In the genomic region with DNA sequence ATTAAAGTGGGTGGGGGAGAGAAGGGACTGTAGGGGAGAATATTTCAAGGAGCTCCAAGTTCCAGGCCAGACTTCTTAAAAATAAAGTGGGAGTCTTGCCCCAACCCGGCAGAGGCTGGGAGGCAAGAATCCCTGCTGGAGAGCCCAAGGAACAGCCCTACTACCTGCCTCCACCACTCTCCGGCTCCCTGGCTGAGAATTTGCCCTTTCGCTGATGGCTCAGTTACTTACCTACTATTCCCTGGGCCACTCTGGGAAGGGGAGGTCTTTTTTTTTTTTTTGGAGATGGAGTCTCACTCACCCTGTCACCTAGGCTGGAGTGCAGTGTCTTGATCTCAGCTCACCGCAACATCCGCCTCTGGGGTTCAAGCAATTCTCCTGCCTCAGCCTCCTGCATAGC, we compare ENCODE assay signal across 17 cellular contexts. TPM values are rescaled to one million over a fixed set of nuclear protein-coding genes. Genes with fewer than 3 reads are reported as not detected.
DNase-seq lines count a peak whose midpoint lies in the region; ATAC-seq and TF ChIP-seq lines count a peak whose summit lies in the region.
"Had no signal": no experiment of that assay in that cellular context is flagged by ENCODE, and none has a peak within 500 bp of the region (broad histone marks: within the 10 kb centered on the region; RNA-seq: fewer than 3 reads in every experiment).

No MANE protein-coding gene starts in this region.

- H3K23ac ChIP-seq in mesendoderm (ENCODE audit: low read length), result no peak overlapping the region

- H3K79me1 ChIP-seq in mesendoderm (ENCODE audit: low read length), result no peaks in the 10 kb centered on the region

- no peak overlapping the region for H4K5ac ChIP-seq in mesendoderm (ENCODE audit: low read length)

- H3K27me3 ChIP-seq in right atrium auricular region (no peaks in the 10 kb centered on the region), mesendoderm (ENCODE audit: insufficient read depth, low read length, poor library complexity) (no peaks in the 10 kb centered on the region)

- H2BK15ac ChIP-seq in mesendoderm (replicated peaks; ENCODE audit: low read depth), result no peak overlapping the region

- ATAC-seq in Right ventricle myocardium superior (ENCODE audit: poor library complexity) (no peak), GM18511 (IDR thresholded peaks at IDR 0.05; ENCODE audit: unreplicated experiment) (no peak)
- ATAC-seq: PC-3 had no signal

- H3K9ac ChIP-seq in mesendoderm (ENCODE audit: low read length), result no peak overlapping the region

- no peaks in the 10 kb centered on the region for H3K79me2 ChIP-seq in mesendoderm (ENCODE audit: control insufficient read depth, insufficient read depth, low read length)

- H3K56ac ChIP-seq in mesendoderm (ENCODE audit: low read length), result peak overlapping the region; percentile 26

- H3K4me2 ChIP-seq in mesendoderm (ENCODE audit: low read length), result no peak overlapping the region

- peak; percentile 1 for DNase-seq in activated CD4-positive, alpha-beta T cell treated with anti-CD3 and anti-CD28 coated beads for 48 hours
- no peak for DNase-seq in activated CD4-positive, alpha-beta T cell treated with anti-CD3 and anti-CD28 coated beads, Interleukin-2, amount 50 U/mL, for 1 hour
- DNase-seq in right atrium auricular region (ENCODE audit: low spot score) (peak; percentile 55), Right ventricle myocardium superior (no peak), mesendoderm (no peak), GM19240 (ENCODE audit: insufficient read length, low spot score) (no peak)
- DNase-seq in effector CD4-positive, alpha-beta T cell, result no peak
- DNase-seq: DMS 273 treated with DMSO at 0.1 percent for 48 hours, NCI-H1417, NCI-H187, NCI-H2227 treated with DMSO at 0.1 percent for 48 hours, NCI-H524 had no signal

- no peak overlapping the region for H3K18ac ChIP-seq in mesendoderm (ENCODE audit: low read length)

- H4K8ac ChIP-seq in mesendoderm (ENCODE audit: low read depth, low read length), result no peak overlapping the region

- H3K4me1 ChIP-seq in right atrium auricular region, result peaks cover 0 to 39% of the 10 kb centered on the region in 2 donors
- peaks cover 7% of the 10 kb centered on the region for H3K4me1 ChIP-seq in mesendoderm (ENCODE audit: control insufficient read depth, low read depth, low read length)

- no peak overlapping the region for H3K4ac ChIP-seq in mesendoderm (ENCODE audit: low read depth, low read length)

- no peak overlapping the region for H2BK120ac ChIP-seq in mesendoderm (ENCODE audit: low read depth, low read length)

- no peak overlapping the region for H3K4me3 ChIP-seq in right atrium auricular region
- no peak overlapping the region for H3K4me3 ChIP-seq in mesendoderm (ENCODE audit: low read length)

- H2BK5ac ChIP-seq in mesendoderm (ENCODE audit: low read length), result no peak overlapping the region

- H3K36me3 ChIP-seq in right atrium auricular region (no peaks in the 10 kb centered on the region), mesendoderm (ENCODE audit: control insufficient read depth, insufficient read depth, low read length) (no peaks in the 10 kb centered on the region)

- TF ChIP-seq CTCF in right atrium auricular region (IDR thresholded peaks at IDR 0.05), result no peak

- H2AK5ac ChIP-seq in mesendoderm (ENCODE audit: low read length), result no peak overlapping the region

- H3K9me3 ChIP-seq in right atrium auricular region, result no peaks in the 10 kb centered on the region

- intact Hi-C loops in Right ventricle myocardium superior (cut with DNase I), result loop anchor here (10.0 kb wide), 1 partner anchor 143 kb away; the partner anchor contains the start of gene TMIE

- H3K27ac ChIP-seq in right atrium auricular region (no peak overlapping the region), mesendoderm (ENCODE audit: low read depth, low read length) (no peak overlapping the region)
- H3K27ac ChIP-seq: 22Rv1, C4-2B had no signal

- no CpG with 5 or more reads among the region's 5 CpGs for WGBS in mesendoderm (ENCODE audit: extremely low coverage, insufficient coverage, low lambda C conversion rate)

RNA-seq across cellular contexts. Expression of gene MYL3, which starts 15.5 kb away (rescaled TPM):
- total RNA-seq in right atrium auricular region (100 to 1,000 TPM; 208 to 223 TPM), Right ventricle myocardium superior (10,727 TPM)
- polyA plus RNA-seq in mesendoderm (2013, experiment 1 of 2), result 0.24 TPM
- polyA plus RNA-seq in mesendoderm (2013, experiment 2 of 2), result 0.11 TPM
- total RNA-seq: IMR-90, PC-3 had no signal

RNA-seq across cellular contexts. Expression of gene PTH1R, which starts 29.8 kb away (rescaled TPM):
- total RNA-seq in right atrium auricular region, result 10 to 100 TPM in 1 of 2 donors, 1 to 10 TPM in 1; 7.2 to 10.1 TPM
- total RNA-seq in Right ventricle myocardium superior, result 11.8 TPM
- polyA plus RNA-seq in mesendoderm (2013, experiment 1 of 2), result 4.0 TPM
- 4.5 TPM for polyA plus RNA-seq in mesendoderm (2013, experiment 2 of 2)
- total RNA-seq: PC-3 had no signal

Comparison
In these comparisons a context has a peak if more than half of its experiments do, and no peak if none do; other contexts are left out.
1. DNase-seq: peak in activated CD4-positive, alpha-beta T cell treated with anti-CD3 and anti-CD28 coated beads for 48 hours (single experiment) and right atrium auricular region (single experiment); none in activated CD4-positive, alpha-beta T cell treated with anti-CD3 and anti-CD28 coated beads, Interleukin-2, amount 50 U/mL, for 1 hour (single experiment), Right ventricle myocardium superior (single experiment), mesendoderm (single experiment), effector CD4-positive, alpha-beta T cell (single experiment) and GM19240 (single experiment).
2. RNA of gene MYL3, which starts 15.5 kb away (total RNA-seq): 10,727 TPM in Right ventricle myocardium superior (single experiment); 208 to 223 TPM in right atrium auricular region; every median in the first group is over 10 times any median in the second.